ENCODE assay signal across 24 cellular contexts in the genomic region with DNA sequence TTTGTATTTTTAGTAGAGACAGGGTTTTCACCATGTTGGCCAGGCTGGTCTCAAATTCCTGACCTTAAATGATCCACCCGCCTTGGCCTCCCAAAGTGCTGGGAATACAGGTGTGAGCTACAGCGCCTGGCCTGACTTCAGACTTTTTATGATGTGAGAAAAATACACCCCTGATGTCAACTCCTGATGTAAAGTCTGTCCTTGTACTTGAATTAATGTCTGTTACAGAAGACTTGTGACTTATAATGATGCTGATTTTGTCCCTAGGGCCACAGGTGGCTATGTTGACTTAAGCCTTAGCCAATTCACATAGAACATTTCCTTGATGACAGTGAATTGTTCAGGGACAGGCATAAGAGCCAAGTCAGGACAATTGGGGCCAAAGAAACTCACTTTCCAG. TPM values are rescaled to one million over a fixed set of nuclear protein-coding genes. Genes with fewer than 3 reads are reported as not detected.
"Had no signal": no experiment of that assay in that cellular context is flagged by ENCODE, and none has a peak within 500 bp of the region (broad histone marks: within the 10 kb centered on the region; RNA-seq: fewer than 3 reads in every experiment).

No MANE protein-coding gene starts in this region.

- ATAC-seq: activated CD8-positive, alpha-beta T cell treated with anti-CD3 and anti-CD28 coated beads, Interleukin-2, amount 10 ng/mL, durations not matched to agents 7 days and 5 days; naive thymus-derived CD8-positive, alpha-beta T cell; stimulated activated naive CD8-positive, alpha-beta T cell treated with anti-CD3 and anti-CD28 coated beads, Interleukin-15, Interleukin-2, amounts not matched to agents 100 U/mL and 50 U/mL, for 24 hours had no signal

- H3K9me3 Mint-ChIP-seq: dendritic cell treated with granulocyte-macrophage colony-stimulating factor and Interleukin-4, amounts not matched to agents 40 ng/mL and 50 ng/mL, for 4 days had no signal

- H3K36me3 Mint-ChIP-seq: activated naive CD4-positive, alpha-beta T cell treated with anti-CD3 and anti-CD28 coated beads, Interleukin-2, amount 50 U/mL, for 24 hours; mesothelial cell of epicardium had no signal

- H3K27me3 Mint-ChIP-seq: activated naive CD4-positive, alpha-beta T cell treated with anti-CD3 and anti-CD28 coated beads, Interleukin-2, amount 50 U/mL, for 24 hours had no signal

- H3K4me3 Mint-ChIP-seq: activated CD8-positive, alpha-beta T cell treated with anti-CD3 and anti-CD28 coated beads, Interleukin-2, amount 10 ng/mL, durations not matched to agents 7 days and 5 days; activated naive CD4-positive, alpha-beta T cell treated with anti-CD3 and anti-CD28 coated beads, Interleukin-2, amount 50 U/mL, for 24 hours; dendritic cell treated with granulocyte-macrophage colony-stimulating factor and Interleukin-4, amounts not matched to agents 40 ng/mL and 50 ng/mL, for 4 days; mesothelial cell of epicardium; naive thymus-derived CD8-positive, alpha-beta T cell had no signal

- H3K4me1 ChIP-seq: left ventricle myocardium inferior, prostate gland, upper lobe of left lung had no signal

- H3K27ac ChIP-seq: brain microvascular endothelial cell, left ventricle myocardium inferior, prostate gland, upper lobe of left lung had no signal

- H3K27ac Mint-ChIP-seq: activated CD8-positive, alpha-beta T cell treated with anti-CD3 and anti-CD28 coated beads, Interleukin-2, amount 10 ng/mL, durations not matched to agents 7 days and 5 days; activated naive CD4-positive, alpha-beta T cell treated with anti-CD3 and anti-CD28 coated beads, Interleukin-2, amount 50 U/mL, for 24 hours; dendritic cell treated with granulocyte-macrophage colony-stimulating factor and Interleukin-4, amounts not matched to agents 40 ng/mL and 50 ng/mL, for 4 days; mesothelial cell of epicardium; naive thymus-derived CD8-positive, alpha-beta T cell had no signal

- H3K4me1 Mint-ChIP-seq: activated naive CD4-positive, alpha-beta T cell treated with anti-CD3 and anti-CD28 coated beads, Interleukin-2, amount 50 U/mL, for 24 hours; mesothelial cell of epicardium had no signal

- H3K36me3 ChIP-seq: brain microvascular endothelial cell, left ventricle myocardium inferior, prostate gland, upper lobe of left lung had no signal

- H3K4me3 ChIP-seq: left ventricle myocardium inferior, prostate gland, upper lobe of left lung had no signal

- FAIRE-seq: TTC549 had no signal

- H3K9me3 ChIP-seq: left ventricle myocardium inferior, prostate gland, upper lobe of left lung had no signal

- DNase-seq: activated CD4-positive, alpha-beta T cell treated with anti-CD3 and anti-CD28 coated beads for 1 hour; activated CD4-positive, alpha-beta T cell treated with anti-CD3 and anti-CD28 coated beads, Interleukin-2, amount 50 U/mL, for 1 hour; activated CD8-positive, alpha-beta T cell treated with anti-CD3 and anti-CD28 coated beads, Interleukin-2, amount 10 ng/mL, durations not matched to agents 7 days and 5 days; activated gamma-delta T cell treated with Interleukin-2 at 50 U/mL for 16 hours; activated T-cell treated with anti-CD3 and anti-CD28 coated beads, Interleukin-2, amount 50 U/mL, for 1 hour; aorta; brain microvascular endothelial cell; caudate nucleus; effector CD4-positive, alpha-beta T cell; erythroblast; foreskin fibroblast; kidney glomerular epithelial cell; left ventricle myocardium inferior; mammary epithelial cell; naive thymus-derived CD8-positive, alpha-beta T cell; stimulated activated CD4-positive, alpha-beta T cell treated with anti-CD3 and anti-CD28 coated beads, Interleukin-12 subunit alpha, Interleukin-12 subunit beta, amount 100 ng/mL, for 4 hours; stimulated activated CD4-positive, alpha-beta T cell treated with anti-CD3 and anti-CD28 coated beads, Interleukin-4, amount 100 ng/mL, for 4 hours; stimulated activated naive CD8-positive, alpha-beta T cell treated with anti-CD3 and anti-CD28 coated beads, Interleukin-15, Interleukin-2, amounts not matched to agents 100 U/mL and 50 U/mL, for 24 hours; upper lobe of left lung had no signal

RNA-seq across cellular contexts. Expression of a gene that starts 42.5 kb away (rescaled TPM):
- total RNA-seq: naive thymus-derived CD8-positive, alpha-beta T cell had no signal
